ENCODE assay signal across 15 cellular contexts in genomic region chr19:40842997-40843652, GRCh38. TPM values are rescaled to one million over a fixed set of nuclear protein-coding genes. Genes with fewer than 3 reads are reported as not detected.
DNase-seq lines count a peak whose midpoint lies in the region; ATAC-seq and TF ChIP-seq lines count a peak whose summit lies in the region.
"Not testable (repeated sequence)": the region's sequence is repeated elsewhere in the genome, so short reads cannot be mapped to it uniquely, and the experiment has no call there.
"Had no signal": no experiment of that assay in that cellular context is flagged by ENCODE, and none has a peak within 500 bp of the region (broad histone marks: within the 10 kb centered on the region; RNA-seq: fewer than 3 reads in every experiment).

No MANE protein-coding gene starts in this region.

- H3K4me2 ChIP-seq in BLaER1 treated with 17β-estradiol and CSF1 and Interleukin-3, amounts not matched to agents 10 nM and 100 nM = peak overlapping the region; percentile 55 to 82 (median 69)

- not testable (repeated sequence) for DNase-seq in T-helper 2 cell treated with Interferon-gamma antibody and Interleukin-4, amounts not matched to agents 5 μg/mL and 100 μg/mL, for 36 hours (ENCODE audit: low spot score); activated T-helper 1 cell treated with anti-CD3 and anti-CD28 coated beads, Interleukin-12 subunit alpha, Interleukin-12 subunit beta, Interleukin-2, Interleukin-4 antibody, amounts not matched to agents 30 ng/mL and 10 ng/mL and 1 ng/mL, durations not matched to agents 14 hours and 24 hours and 36 hours (ENCODE audit: low spot score); left lung; thoracic aorta (ENCODE audit: low spot score)

- not testable (repeated sequence) for TF ChIP-seq CTCF in left lung (IDR thresholded peaks at IDR 0.05); neutrophil (IDR thresholded peaks at IDR 0.05); thoracic aorta (IDR thresholded peaks at IDR 0.05)

- H3K27ac Mint-ChIP-seq in T-helper 2 cell treated with Interferon-gamma antibody and Interleukin-4, amounts not matched to agents 5 μg/mL and 100 μg/mL, for 36 hours = peak overlapping the region; percentile 72
- peak overlapping the region; percentile 46 for H3K27ac Mint-ChIP-seq in activated T-helper 1 cell treated with anti-CD3 and anti-CD28 coated beads, Interleukin-12 subunit alpha, Interleukin-12 subunit beta, Interleukin-2, Interleukin-4 antibody, amounts not matched to agents 30 ng/mL and 10 ng/mL and 1 ng/mL, durations not matched to agents 14 hours and 24 hours and 36 hours
- H3K27ac Mint-ChIP-seq in dendritic cell treated with granulocyte-macrophage colony-stimulating factor and Interleukin-4, amounts not matched to agents 40 ng/mL and 50 ng/mL, for 4 days = not testable (repeated sequence)

- H3K4me3 Mint-ChIP-seq in T-helper 2 cell treated with Interferon-gamma antibody and Interleukin-4, amounts not matched to agents 5 μg/mL and 100 μg/mL, for 36 hours = peak overlapping the region; percentile 53
- H3K4me3 Mint-ChIP-seq in activated T-helper 1 cell treated with anti-CD3 and anti-CD28 coated beads, Interleukin-12 subunit alpha, Interleukin-12 subunit beta, Interleukin-2, Interleukin-4 antibody, amounts not matched to agents 30 ng/mL and 10 ng/mL and 1 ng/mL, durations not matched to agents 14 hours and 24 hours and 36 hours = peak overlapping the region; percentile 60
- H3K4me3 Mint-ChIP-seq in dendritic cell treated with granulocyte-macrophage colony-stimulating factor and Interleukin-4, amounts not matched to agents 40 ng/mL and 50 ng/mL, for 4 days = peak overlapping the region; percentile 59

- not testable (repeated sequence) for H3K9me3 ChIP-seq in BLaER1 treated with 17β-estradiol and CSF1 and Interleukin-3, amounts not matched to agents 10 nM and 100 nM (replicated peaks in 1 of 11); HUES48 (ENCODE audit: control insufficient read depth, insufficient read depth, low read length); left lung; neutrophil; thoracic aorta

- peaks cover 44% of the 10 kb centered on the region for H3K27me3 Mint-ChIP-seq in T-helper 2 cell treated with Interferon-gamma antibody and Interleukin-4, amounts not matched to agents 5 μg/mL and 100 μg/mL, for 36 hours (ENCODE audit: low read depth)
- peaks cover 37% of the 10 kb centered on the region for H3K27me3 Mint-ChIP-seq in activated T-helper 1 cell treated with anti-CD3 and anti-CD28 coated beads, Interleukin-12 subunit alpha, Interleukin-12 subunit beta, Interleukin-2, Interleukin-4 antibody, amounts not matched to agents 30 ng/mL and 10 ng/mL and 1 ng/mL, durations not matched to agents 14 hours and 24 hours and 36 hours (ENCODE audit: insufficient read depth)
- peaks cover 17% of the 10 kb centered on the region for H3K27me3 Mint-ChIP-seq in dendritic cell treated with granulocyte-macrophage colony-stimulating factor and Interleukin-4, amounts not matched to agents 40 ng/mL and 50 ng/mL, for 4 days

- H4K20me1 ChIP-seq in BLaER1 treated with 17β-estradiol and CSF1 and Interleukin-3, amounts not matched to agents 10 nM and 100 nM = not testable (repeated sequence)

- H3K27ac ChIP-seq in BLaER1 treated with 17β-estradiol and CSF1 and Interleukin-3, amounts not matched to agents 10 nM and 100 nM = peak overlapping the region in 6 of 11 experiments; percentile 5 to 53 (median 32); a peak in 5 of 22 replicates
- not testable (repeated sequence) for H3K27ac ChIP-seq in HUES48 (ENCODE audit: low read depth, low read length); thoracic aorta
- H3K27ac ChIP-seq in left lung (peak overlapping the region in 1 of 2 donors; percentile 73), neutrophil (peak overlapping the region; percentile 92)

- peak; percentile 47 for ATAC-seq in left lung
- ATAC-seq in thoracic aorta (ENCODE audit: insufficient number of reproducible peaks, low FRiP score, low read depth) = not testable (repeated sequence)

- not testable (repeated sequence) for H3K9me3 Mint-ChIP-seq in T-helper 2 cell treated with Interferon-gamma antibody and Interleukin-4, amounts not matched to agents 5 μg/mL and 100 μg/mL, for 36 hours; activated T-helper 1 cell treated with anti-CD3 and anti-CD28 coated beads, Interleukin-12 subunit alpha, Interleukin-12 subunit beta, Interleukin-2, Interleukin-4 antibody, amounts not matched to agents 30 ng/mL and 10 ng/mL and 1 ng/mL, durations not matched to agents 14 hours and 24 hours and 36 hours; dendritic cell treated with granulocyte-macrophage colony-stimulating factor and Interleukin-4, amounts not matched to agents 40 ng/mL and 50 ng/mL, for 4 days

- intact Hi-C loops in activated T-helper 1 cell treated with anti-CD3 and anti-CD28 coated beads, Interleukin-12 subunit alpha, Interleukin-12 subunit beta, Interleukin-2, Interleukin-4 antibody, amounts not matched to agents 30 ng/mL and 10 ng/mL and 1 ng/mL, durations not matched to agents 14 hours and 24 hours and 36 hours (cut with micrococcal nuclease); dendritic cell treated with granulocyte-macrophage colony-stimulating factor and Interleukin-4, amounts not matched to agents 40 ng/mL and 50 ng/mL, for 4 days (cut with micrococcal nuclease); left lung (cut with DNase I): not testable (repeated sequence)

- H3K27me3 ChIP-seq in BLaER1 treated with 17β-estradiol and CSF1 and Interleukin-3, amounts not matched to agents 10 nM and 100 nM; HUES48 (ENCODE audit: control insufficient read depth, insufficient read depth, low read length); left lung; neutrophil; thoracic aorta (replicated peaks; ENCODE audit: insufficient read depth): not testable (repeated sequence)

- H3K36me3 ChIP-seq in BLaER1 treated with 17β-estradiol and CSF1 and Interleukin-3, amounts not matched to agents 10 nM and 100 nM; HUES48 (ENCODE audit: control insufficient read depth, insufficient read depth, low read length); left lung; neutrophil; thoracic aorta: not testable (repeated sequence)

- H3K36me3 Mint-ChIP-seq in T-helper 2 cell treated with Interferon-gamma antibody and Interleukin-4, amounts not matched to agents 5 μg/mL and 100 μg/mL, for 36 hours (ENCODE audit: low read depth); activated T-helper 1 cell treated with anti-CD3 and anti-CD28 coated beads, Interleukin-12 subunit alpha, Interleukin-12 subunit beta, Interleukin-2, Interleukin-4 antibody, amounts not matched to agents 30 ng/mL and 10 ng/mL and 1 ng/mL, durations not matched to agents 14 hours and 24 hours and 36 hours (ENCODE audit: low read depth); dendritic cell treated with granulocyte-macrophage colony-stimulating factor and Interleukin-4, amounts not matched to agents 40 ng/mL and 50 ng/mL, for 4 days (ENCODE audit: low read depth): not testable (repeated sequence)

- peak overlapping the region in 4 of 11 experiments; percentile 30 to 42 (median 39); a peak in 2 of 22 replicates for H3K9ac ChIP-seq in BLaER1 treated with 17β-estradiol and CSF1 and Interleukin-3, amounts not matched to agents 10 nM and 100 nM
- H3K9ac ChIP-seq in HUES48 (ENCODE audit: low read depth, low read length) = not testable (repeated sequence)

- H3K4me1 ChIP-seq in BLaER1 treated with 17β-estradiol and CSF1 and Interleukin-3, amounts not matched to agents 10 nM and 100 nM; HUES48 (ENCODE audit: control insufficient read depth, insufficient read depth, low read length); left lung; thoracic aorta (ENCODE audit: control insufficient read depth in 1 of 2, low read depth in 2 of 2): not testable (repeated sequence)
- H3K4me1 ChIP-seq in neutrophil (ENCODE audit: control insufficient read depth in 1 of 2, insufficient read depth in 1 of 2, low read depth in 1 of 2, low read length in 1 of 2) = peaks cover 17 to 21% of the 10 kb centered on the region in 2 experiments

- peaks cover 11% of the 10 kb centered on the region for H3K4me1 Mint-ChIP-seq in T-helper 2 cell treated with Interferon-gamma antibody and Interleukin-4, amounts not matched to agents 5 μg/mL and 100 μg/mL, for 36 hours (ENCODE audit: low read depth)
- peaks cover 24% of the 10 kb centered on the region for H3K4me1 Mint-ChIP-seq in activated T-helper 1 cell treated with anti-CD3 and anti-CD28 coated beads, Interleukin-12 subunit alpha, Interleukin-12 subunit beta, Interleukin-2, Interleukin-4 antibody, amounts not matched to agents 30 ng/mL and 10 ng/mL and 1 ng/mL, durations not matched to agents 14 hours and 24 hours and 36 hours (ENCODE audit: low read depth)
- peaks cover 20% of the 10 kb centered on the region for H3K4me1 Mint-ChIP-seq in dendritic cell treated with granulocyte-macrophage colony-stimulating factor and Interleukin-4, amounts not matched to agents 40 ng/mL and 50 ng/mL, for 4 days (ENCODE audit: low read depth)

- H3K4me3 ChIP-seq in BLaER1 treated with 17β-estradiol and CSF1 and Interleukin-3, amounts not matched to agents 10 nM and 100 nM = peak overlapping the region in 8 of 10 experiments; percentile 32 to 58 (median 42); a peak in 12 of 20 replicates
- peak overlapping the region; percentile 53 for H3K4me3 ChIP-seq in HUES48 (ENCODE audit: low read depth, low read length)
- peak overlapping the region in 1 of 2 donors; percentile 22 for H3K4me3 ChIP-seq in left lung
- H3K4me3 ChIP-seq in neutrophil (ENCODE audit: low read depth in 1 of 2, low read length in 1 of 2) = peak overlapping the region; percentile 53 to 56
- H3K4me3 ChIP-seq in thoracic aorta = peak overlapping the region; percentile 39

RNA-seq across cellular contexts. Expression of gene CYP2A6, which starts 7.1 kb away (rescaled TPM):
- not detected in 2 replicates for total RNA-seq in activated T-helper 1 cell treated with anti-CD3 and anti-CD28 coated beads, Interleukin-12 subunit alpha, Interleukin-12 subunit beta, Interleukin-2, Interleukin-4 antibody, amounts not matched to agents 30 ng/mL and 10 ng/mL and 1 ng/mL, durations not matched to agents 14 hours and 24 hours and 36 hours
- total RNA-seq in left lung (under 1 TPM in 1 of 2 donors, not detected in 1; 0.31 TPM), thoracic aorta (not detected)
- total RNA-seq: A172; cerebellum; foreskin keratinocyte; HFFc6; T-helper 2 cell treated with Interferon-gamma antibody and Interleukin-4, amounts not matched to agents 100 ng/mL and 5 ng/mL, for 36 hours; temporal lobe had no signal

RNA-seq across cellular contexts. Expression of gene CYP2A7, which starts 38.9 kb away (rescaled TPM):
- not detected in 2 replicates for total RNA-seq in activated T-helper 1 cell treated with anti-CD3 and anti-CD28 coated beads, Interleukin-12 subunit alpha, Interleukin-12 subunit beta, Interleukin-2, Interleukin-4 antibody, amounts not matched to agents 30 ng/mL and 10 ng/mL and 1 ng/mL, durations not matched to agents 14 hours and 24 hours and 36 hours
- total RNA-seq in left lung (not detected), thoracic aorta (not detected)
- total RNA-seq: A172; activated naive CD4-positive, alpha-beta T cell treated with anti-CD3 and anti-CD28 coated beads, Interleukin-2, amount 50 U/mL, for 72 hours; cerebellum; foreskin keratinocyte; HFFc6; T-helper 2 cell treated with Interferon-gamma antibody and Interleukin-4, amounts not matched to agents 100 ng/mL and 5 ng/mL, for 36 hours; temporal lobe had no signal

RNA-seq across cellular contexts. Expression of gene EGLN2, which starts 44.1 kb away (rescaled TPM):
- total RNA-seq in activated T-helper 1 cell treated with anti-CD3 and anti-CD28 coated beads, Interleukin-12 subunit alpha, Interleukin-12 subunit beta, Interleukin-2, Interleukin-4 antibody, amounts not matched to agents 30 ng/mL and 10 ng/mL and 1 ng/mL, durations not matched to agents 14 hours and 24 hours and 36 hours = 100 and 104 TPM in 2 replicates
- total RNA-seq in left lung (100 to 1,000 TPM; 139 to 150 TPM), thoracic aorta (100 to 1,000 TPM; 113 to 127 TPM)
